8 cellular contexts compared by ENCODE assay signal in the genomic region with DNA sequence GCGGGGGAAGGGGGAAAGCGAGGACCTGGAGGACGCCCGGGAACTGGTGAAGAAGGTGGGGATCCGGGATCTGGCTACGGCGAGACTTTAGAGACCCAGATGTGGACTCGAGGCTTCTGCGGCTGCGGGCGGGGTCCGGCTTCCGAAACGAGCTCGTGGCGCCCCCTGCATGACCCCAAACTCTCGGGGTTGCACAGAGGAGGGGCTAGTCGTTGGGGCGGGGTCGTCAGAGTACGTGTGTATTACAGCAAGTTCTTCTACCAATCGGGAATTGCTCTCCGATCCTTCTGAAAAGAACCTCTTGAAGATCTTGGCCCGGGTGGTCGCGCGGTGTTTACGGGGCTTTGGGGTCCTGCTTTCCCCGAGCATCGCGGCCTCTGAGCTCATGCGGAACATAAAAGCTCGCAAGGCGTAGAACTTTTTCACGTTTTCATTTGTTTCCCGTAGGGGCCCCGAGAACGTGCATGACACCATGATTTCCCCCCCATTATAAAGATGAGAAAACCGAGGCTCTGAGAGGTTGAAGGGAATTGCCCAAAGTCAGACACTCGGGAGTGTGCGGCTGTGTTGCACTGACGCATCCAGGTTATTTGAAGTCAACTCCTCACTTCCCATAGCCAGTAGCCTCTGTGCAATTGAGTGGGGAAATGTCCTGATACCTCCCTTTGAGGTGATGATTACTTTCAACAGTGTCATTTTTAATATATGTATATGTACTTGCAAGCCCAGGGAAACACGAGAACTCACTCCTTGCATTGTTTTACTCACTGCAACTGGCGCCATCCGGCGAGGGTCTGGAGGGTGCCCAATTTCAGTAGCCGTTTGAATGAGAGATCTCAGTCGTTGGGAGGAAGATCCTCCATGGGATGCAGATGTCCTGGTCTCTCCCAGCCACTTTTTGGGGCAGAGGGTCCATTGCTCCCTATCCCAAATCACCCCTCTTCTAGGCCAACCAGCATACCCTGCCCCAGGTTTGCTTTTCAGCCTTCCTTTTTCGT. TPM values are rescaled to one million over a fixed set of nuclear protein-coding genes. Genes with fewer than 3 reads are reported as not detected.
DNase-seq lines count a peak whose midpoint lies in the region; ATAC-seq and TF ChIP-seq lines count a peak whose summit lies in the region.

BEND4 (minus strand) TSS at position 149 of the 998 bp plus-strand sequence. CDS start 512 bp downstream, outside the sequence.

- H3K27ac ChIP-seq in tibial artery, result no peak within 1 kb of the TSS

- peaks cover 41% of the 10 kb centered on the region for H3K27me3 ChIP-seq in kidney epithelial cell (ENCODE audit: control insufficient read depth, insufficient read depth, low read length)
- H3K27me3 ChIP-seq in tibial artery, result peaks cover 6 to 55% of the 10 kb centered on the region in 2 donors

- H3K9me3 Mint-ChIP-seq in activated CD4-positive, alpha-beta T cell treated with anti-CD3 and anti-CD28 coated beads for 36 hours (ENCODE audit: low read depth), result no peaks in the 10 kb centered on the region

- peak within 1 kb of the TSS; percentile 69 for H3K4me3 Mint-ChIP-seq in activated CD4-positive, alpha-beta T cell treated with anti-CD3 and anti-CD28 coated beads for 36 hours

- ATAC-seq in activated CD4-positive, alpha-beta T cell treated with anti-CD3 and anti-CD28 coated beads for 36 hours, result peak; percentile 23
- peak; percentile 19 for ATAC-seq in HG02840 (IDR thresholded peaks at IDR 0.05; ENCODE audit: low FRiP score, unreplicated experiment)

- DNase-seq in activated CD4-positive, alpha-beta T cell treated with anti-CD3 and anti-CD28 coated beads for 36 hours, result peak; percentile 9
- no peak for DNase-seq in activated CD4-positive, alpha-beta T cell treated with anti-CD3 and anti-CD28 coated beads, Interleukin-2, amount 50 U/mL, for 4 hours
- DNase-seq in UCSD-AML1 (lab: John Stamatoyannopoulos, UW; ENCODE audit: unreplicated experiment) (peak; percentile 54), kidney epithelial cell (ENCODE audit: low read depth) (no peak), tibial artery (no peak), GDM1 (lab: John Stamatoyannopoulos, UW) (no peak)
- DNase-seq in activated effector memory CD4-positive, alpha-beta T cell treated with Interleukin-2 at 50 U/mL for 16 hours, result no peak

- H3K36me3 ChIP-seq in kidney epithelial cell (ENCODE audit: control insufficient read depth, insufficient read depth, low read length) (no peaks in the 10 kb centered on the region), tibial artery (no peaks in the 10 kb centered on the region)

- peaks cover 46% of the 10 kb centered on the region for H3K27me3 Mint-ChIP-seq in activated CD4-positive, alpha-beta T cell treated with anti-CD3 and anti-CD28 coated beads for 36 hours

- H3K27ac Mint-ChIP-seq in activated CD4-positive, alpha-beta T cell treated with anti-CD3 and anti-CD28 coated beads for 36 hours, result no peak within 1 kb of the TSS

- CTCF ChIA-PET in activated CD4-positive, alpha-beta T cell treated with anti-CD3 and anti-CD28 coated beads for 36 hours (lab: Charles Lee), result no interaction called here

- peaks cover 11% of the 10 kb centered on the region for H3K4me1 Mint-ChIP-seq in activated CD4-positive, alpha-beta T cell treated with anti-CD3 and anti-CD28 coated beads for 36 hours

- peaks cover 0 to 23% (median 18%) of the 10 kb centered on the region in 4 donors for H3K4me1 ChIP-seq in tibial artery

- no peaks in the 10 kb centered on the region for H3K9me3 ChIP-seq in tibial artery

- no peak for TF ChIP-seq CTCF in kidney epithelial cell (IDR thresholded peaks at IDR 0.05; ENCODE audit: insufficient read depth, low read length, poor library complexity, severe bottlenecking)
- no peak for TF ChIP-seq CTCF in tibial artery (IDR thresholded peaks at IDR 0.05)

- POLR2A ChIA-PET in activated CD4-positive, alpha-beta T cell treated with anti-CD3 and anti-CD28 coated beads for 36 hours (lab: Charles Lee), result no interaction called here

- H3K36me3 Mint-ChIP-seq in activated CD4-positive, alpha-beta T cell treated with anti-CD3 and anti-CD28 coated beads for 36 hours (ENCODE audit: low read depth), result no peaks in the 10 kb centered on the region

- intact Hi-C loops in activated CD4-positive, alpha-beta T cell treated with anti-CD3 and anti-CD28 coated beads for 36 hours (cut with DNase I, micrococcal nuclease), result loop anchor here in 1 of 2 experiments (5.0 kb wide), 1 partner anchor 271 kb away; no protein-coding TSS in a partner anchor
- intact Hi-C loops in tibial artery (cut with DNase I; ENCODE audit: low total_unique reads), result no loop called here

- H3K4me3 ChIP-seq in kidney epithelial cell (ENCODE audit: low read depth, low read length) (peak within 1 kb of the TSS; percentile 42), tibial artery (peak within 1 kb of the TSS; percentile 35 to 47)

RNA-seq across cellular contexts. Expression of gene BEND4, which starts in this region (rescaled TPM):
- under 1 TPM; 0.42 to 0.62 TPM for total RNA-seq in activated CD4-positive, alpha-beta T cell treated with anti-CD3 and anti-CD28 coated beads for 36 hours
- 0.07 and 0.13 TPM in 2 replicates for total RNA-seq in kidney epithelial cell

Comparison
In these comparisons a context has a peak if more than half of its experiments do, and no peak if none do; other contexts are left out.
1. Peak in DNase-seq and ATAC-seq in activated CD4-positive, alpha-beta T cell treated with anti-CD3 and anti-CD28 coated beads for 36 hours; RNA of the gene not detected or under 1 TPM.